8 cellular contexts compared by ENCODE assay signal in genomic region chr14:23286904-23287479, GRCh38. TPM values are rescaled to one million over a fixed set of nuclear protein-coding genes. Genes with fewer than 3 reads are reported as not detected.
DNase-seq lines count a peak whose midpoint lies in the region; ATAC-seq and TF ChIP-seq lines count a peak whose summit lies in the region.

No MANE protein-coding gene starts in this region.

- no peaks in the 10 kb centered on the region for H3K27me3 ChIP-seq in GM23248 (replicated peaks; ENCODE audit: insufficient read depth)

- H3K27ac ChIP-seq in GM23248: peak overlapping the region; percentile 84

- peak overlapping the region; percentile 79 for H3K9ac ChIP-seq in GM23248

- peak; percentile 41 for DNase-seq in GM23248
- no peak for DNase-seq in T-helper 17 cell
- peak; percentile 21 for DNase-seq in fibroblast of the aortic adventitia (ENCODE audit: low read depth)
- no peak for DNase-seq in skeletal muscle cell (ENCODE audit: low read depth)
- no peak for DNase-seq in A172 (ENCODE audit: low spot score)
- no peak for DNase-seq in RPMI8226

- H3K36me3 ChIP-seq in GM23248 (ENCODE audit: low read depth): no peaks in the 10 kb centered on the region

- H3K9me3 ChIP-seq in GM23248 (ENCODE audit: low read depth) (no peaks in the 10 kb centered on the region), T-helper 17 cell (ENCODE audit: control insufficient read depth, low read length, poor library complexity, severe bottlenecking) (no peaks in the 10 kb centered on the region)

- peaks cover 15% of the 10 kb centered on the region for H3K4me1 ChIP-seq in GM23248 (ENCODE audit: insufficient read depth)

- peaks cover 17% of the 10 kb centered on the region for H3K4me1 Mint-ChIP-seq in T-helper 17 cell

- no peaks in the 10 kb centered on the region for H3K9me2 ChIP-seq in GM23248 (ENCODE audit: insufficient read depth)

- peak overlapping the region; percentile 88 for H3K4me3 ChIP-seq in GM23248
- peak overlapping the region; percentile 77 for H3K4me3 ChIP-seq in fibroblast of the aortic adventitia (ENCODE audit: low read depth, low read length)
- H3K4me3 ChIP-seq in skeletal muscle cell (ENCODE audit: low read depth, low read length): peak overlapping the region; percentile 95

- peaks cover 23% of the 10 kb centered on the region for H3K79me2 ChIP-seq in GM23248 (ENCODE audit: insufficient read depth)

- H3K27ac Mint-ChIP-seq in T-helper 17 cell: peak overlapping the region; percentile 91

- no peak for ATAC-seq in T-helper 17 cell
- ATAC-seq in GM21528 (IDR thresholded peaks at IDR 0.05; ENCODE audit: low FRiP score, unreplicated experiment): no peak
- no peak for ATAC-seq in HG02588 (IDR thresholded peaks at IDR 0.05; ENCODE audit: unreplicated experiment)

- H3K36me3 Mint-ChIP-seq in T-helper 17 cell (ENCODE audit: low read depth): no peaks in the 10 kb centered on the region

- peaks cover 7% of the 10 kb centered on the region for H3F3A ChIP-seq in GM23248 (ENCODE audit: insufficient read depth)

- 74% methylated on average over 6 of the region's 6 CpGs for WGBS in GM23248 (ENCODE audit: low coverage in 1 of 2, low lambda C conversion rate in 2 of 2, missing lambda C conversion rate in 2 of 2), 2 experiments

- in situ Hi-C loops in GM23248 (cut with MboI): no loop called here

- H3K27me3 Mint-ChIP-seq in T-helper 17 cell: no peaks in the 10 kb centered on the region

- peak overlapping the region; percentile 87 for H3K4me2 ChIP-seq in GM23248 (ENCODE audit: unreplicated experiment)

- H2AFZ ChIP-seq in GM23248: peak overlapping the region; percentile 95

- H4K20me1 ChIP-seq in GM23248 (ENCODE audit: insufficient read depth): no peaks in the 10 kb centered on the region

- H3K4me3 Mint-ChIP-seq in T-helper 17 cell: peak overlapping the region; percentile 96

- TF ChIP-seq CTCF in fibroblast of the aortic adventitia (IDR thresholded peaks at IDR 0.05; ENCODE audit: insufficient read depth, low read length): no peak

RNA-seq across cellular contexts. Expression of gene HOMEZ, which starts 1.1 kb away (rescaled TPM):
- total RNA-seq in GM23248 (2014; rRNA removed; shearing (Covaris generic)): 7.6 and 8.7 TPM in 2 replicates
- 5.0 and 5.8 TPM in 2 replicates for polyA plus RNA-seq in GM23248 (2016; fragmentation: Nextera tagmentation; extraction: Ambion mirVana)
- total RNA-seq in T-helper 17 cell (1 to 10 TPM; 4.6 to 5.7 TPM), fibroblast of the aortic adventitia (ENCODE audit: low replicate concordance) (7.0 and 7.5 TPM in 2 replicates)
- total RNA-seq in A172 (2014; rRNA removed; shearing (Covaris generic)): 4.5 and 4.7 TPM in 2 replicates

RNA-seq across cellular contexts. Expression of gene PPP1R3E, which starts 15.7 kb away (rescaled TPM):
- 4.1 and 4.3 TPM in 2 replicates for total RNA-seq in GM23248 (2014; rRNA removed; shearing (Covaris generic))
- polyA plus RNA-seq in GM23248 (2016; fragmentation: Nextera tagmentation; extraction: Ambion mirVana): 1.4 and 1.6 TPM in 2 replicates
- total RNA-seq in T-helper 17 cell (10 to 100 TPM; 30.6 to 33.8 TPM), fibroblast of the aortic adventitia (ENCODE audit: low replicate concordance) (6.6 and 10.9 TPM in 2 replicates)
- total RNA-seq in A172 (2014; rRNA removed; shearing (Covaris generic)): 1.4 and 1.9 TPM in 2 replicates

RNA-seq across cellular contexts. Expression of gene BCL2L2, which starts 19.6 kb away (rescaled TPM):
- total RNA-seq in GM23248 (2014; rRNA removed; shearing (Covaris generic)): 22.5 and 35.0 TPM in 2 replicates
- 6.4 and 8.1 TPM in 2 replicates for polyA plus RNA-seq in GM23248 (2016; fragmentation: Nextera tagmentation; extraction: Ambion mirVana)
- 1 to 10 TPM; 3.5 to 5.0 TPM for total RNA-seq in T-helper 17 cell
- total RNA-seq in fibroblast of the aortic adventitia (ENCODE audit: low replicate concordance): 18.5 and 19.9 TPM in 2 replicates
- total RNA-seq in A172 (2014; rRNA removed; shearing (Covaris generic)): 5.8 and 7.6 TPM in 2 replicates

RNA-seq across cellular contexts. Expression of gene PABPN1, which starts 34.3 kb away (rescaled TPM):
- total RNA-seq in GM23248 (2014; rRNA removed; shearing (Covaris generic)): 60.3 and 65.5 TPM in 2 replicates
- polyA plus RNA-seq in GM23248 (2016; fragmentation: Nextera tagmentation; extraction: Ambion mirVana): 57.8 and 61.2 TPM in 2 replicates
- total RNA-seq in T-helper 17 cell (100 to 1,000 TPM; 168 to 182 TPM), fibroblast of the aortic adventitia (ENCODE audit: low replicate concordance) (44.8 and 53.4 TPM in 2 replicates)
- total RNA-seq in A172 (2014; rRNA removed; shearing (Covaris generic)): 66.5 and 85.1 TPM in 2 replicates

RNA-seq across cellular contexts. Expression of gene RNF212B, which starts 49.3 kb away (rescaled TPM):
- not detected in 2 replicates for total RNA-seq in GM23248 (2014; rRNA removed; shearing (Covaris generic))
- polyA plus RNA-seq in GM23248 (2016; fragmentation: Nextera tagmentation; extraction: Ambion mirVana): not detected in 2 replicates
- total RNA-seq in T-helper 17 cell (under 1 TPM in 1 of 2 donors, not detected in 1; 0.89 TPM), fibroblast of the aortic adventitia (ENCODE audit: low replicate concordance) (not detected in 2 replicates)
- total RNA-seq in A172 (2014; rRNA removed; shearing (Covaris generic)): not detected in 2 replicates

Comparison
In these comparisons a context has a peak if more than half of its experiments do, and no peak if none do; other contexts are left out.
1. DNase-seq: peak in GM23248 (single experiment) and fibroblast of the aortic adventitia (single experiment); none in T-helper 17 cell (0 of 3), skeletal muscle cell (single experiment), A172 (single experiment) and RPMI8226 (single experiment).
2. Peak in every context shown above with its lines, with median percentiles within 50 percentile points of each other: H3K4me3 ChIP-seq.